Comparison of ENCODE assay signal across 17 cellular contexts in the genomic region with DNA sequence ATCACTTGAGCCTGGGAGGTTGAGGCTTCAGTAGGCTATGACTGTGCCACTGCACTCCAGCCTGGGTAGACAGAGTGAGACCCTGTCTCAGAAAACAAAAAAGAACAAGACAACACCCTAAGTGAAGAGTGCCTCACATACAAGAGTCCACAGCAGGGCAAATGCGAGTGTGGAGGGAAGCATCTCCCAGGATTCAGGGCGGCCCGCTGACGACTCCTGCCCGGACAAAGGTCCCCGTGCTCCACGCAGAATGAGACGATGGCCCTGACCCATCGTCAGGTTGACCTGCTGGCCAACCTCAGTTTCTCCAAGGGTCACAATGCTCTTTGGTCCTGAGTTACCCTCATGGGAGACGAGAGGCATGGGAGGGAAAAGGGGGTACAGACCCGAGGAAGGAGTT. TPM values are rescaled to one million over a fixed set of nuclear protein-coding genes. Genes with fewer than 3 reads are reported as not detected.
DNase-seq lines count a peak whose midpoint lies in the region; ATAC-seq and TF ChIP-seq lines count a peak whose summit lies in the region.
"Had no signal": no experiment of that assay in that cellular context is flagged by ENCODE, and none has a peak within 500 bp of the region (broad histone marks: within the 10 kb centered on the region; RNA-seq: fewer than 3 reads in every experiment).

No MANE protein-coding gene starts in this region.

- H3K27ac ChIP-seq in PC-9 (peak overlapping the region; percentile 16; the same call in 1 of the 2 replicates), left lung (no peak overlapping the region), psoas muscle (peak overlapping the region; percentile 76)

- DNase-seq in activated naive CD4-positive, alpha-beta T cell treated with anti-CD3 and anti-CD28 coated beads, Interleukin-2, amount 50 U/mL, for 72 hours (ENCODE audit: low spot score in 2 of 2): no peak
- DNase-seq in activated naive CD4-positive, alpha-beta T cell treated with Interleukin-2 at 50 U/mL for 16 hours: no peak
- DNase-seq in PC-9: no peak
- DNase-seq in left lung: peak; percentile 11 to 54
- DNase-seq in psoas muscle: no peak
- no peak for DNase-seq in stimulated activated CD4-positive, alpha-beta T cell treated with anti-CD3 and anti-CD28 coated beads, Interleukin-4, amount 100 ng/mL, for 24 hours
- no peak for DNase-seq in glutamatergic neuron
- DNase-seq: activated CD4-positive, alpha-beta T cell treated with anti-CD3 and anti-CD28 coated beads, Interleukin-2, amount 10 ng/mL, durations not matched to agents 24 days and 14 days; activated gamma-delta T cell treated with Interleukin-2 at 50 U/mL for 16 hours; anterior cingulate cortex; C1 segment of cervical spinal cord; dermis blood vessel endothelial cell; NCI-H1105; NCI-H2029; NCI-H345; SHP77 treated with DMSO at 0.1 percent for 48 hours had no signal

- no peaks in the 10 kb centered on the region for H3K9me2 ChIP-seq in PC-9 (ENCODE audit: insufficient read depth)

- H3K36me3 ChIP-seq in PC-9 (ENCODE audit: low read depth) (peaks cover 8% of the 10 kb centered on the region), left lung (peaks cover 0 to 61% of the 10 kb centered on the region in 2 donors), psoas muscle (ENCODE audit: insufficient read depth in 1 of 2, low read depth in 1 of 2) (peaks cover 4 to 50% of the 10 kb centered on the region in 2 donors)

- TF ChIP-seq CTCF in PC-9 (conservative IDR thresholded peaks at IDR 0.05) (no peak), left lung (IDR thresholded peaks at IDR 0.05) (no peak), psoas muscle (IDR thresholded peaks at IDR 0.05) (no peak), glutamatergic neuron (IDR thresholded peaks at IDR 0.05; ENCODE audit: partially characterized antibody, unreplicated experiment) (no peak)

- H3K27ac Mint-ChIP-seq in activated naive CD4-positive, alpha-beta T cell treated with anti-CD3 and anti-CD28 coated beads, Interleukin-2, amount 50 U/mL, for 72 hours: peak overlapping the region; percentile 65 to 84
- no peak overlapping the region for H3K27ac Mint-ChIP-seq in glutamatergic neuron (ENCODE audit: unreplicated experiment)
- H3K27ac Mint-ChIP-seq: activated CD4-positive, alpha-beta T cell treated with anti-CD3 and anti-CD28 coated beads, Interleukin-2, amount 10 ng/mL, durations not matched to agents 24 days and 14 days had no signal

- H3K4me3 ChIP-seq in PC-9: no peak overlapping the region
- no peak overlapping the region for H3K4me3 ChIP-seq in left lung
- no peak overlapping the region for H3K4me3 ChIP-seq in psoas muscle

- H2AFZ ChIP-seq in PC-9: no peak overlapping the region

- no peak for ATAC-seq in activated naive CD4-positive, alpha-beta T cell treated with anti-CD3 and anti-CD28 coated beads, Interleukin-2, amount 50 U/mL, for 72 hours
- no peak for ATAC-seq in left lung
- peak; percentile 1 to 16 (median 4) for ATAC-seq in psoas muscle
- ATAC-seq in GM19467 (IDR thresholded peaks at IDR 0.05; ENCODE audit: unreplicated experiment): no peak

- CTCF ChIA-PET in PC-9 (lab: Charles Lee): no interaction called here

- no peaks in the 10 kb centered on the region for H3K4me1 Mint-ChIP-seq in glutamatergic neuron (ENCODE audit: low read depth, unreplicated experiment)

- H3F3A ChIP-seq in PC-9 (ENCODE audit: insufficient read depth, low read depth): peaks cover 54% of the 10 kb centered on the region

- no peaks in the 10 kb centered on the region for H3K79me2 ChIP-seq in PC-9 (ENCODE audit: low read depth)

- no peaks in the 10 kb centered on the region for H3K27me3 ChIP-seq in PC-9 (ENCODE audit: insufficient read depth, low read depth)
- no peaks in the 10 kb centered on the region for H3K27me3 ChIP-seq in left lung
- H3K27me3 ChIP-seq in psoas muscle (ENCODE audit: insufficient read depth in 3 of 3, low read length in 2 of 3): no peaks in the 10 kb centered on the region

- peaks cover 41% of the 10 kb centered on the region for H4K20me1 ChIP-seq in PC-9 (ENCODE audit: insufficient read depth)

- H3K36me3 Mint-ChIP-seq in activated naive CD4-positive, alpha-beta T cell treated with anti-CD3 and anti-CD28 coated beads, Interleukin-2, amount 50 U/mL, for 72 hours: peaks cover 22 to 25% of the 10 kb centered on the region in 2 donors
- H3K36me3 Mint-ChIP-seq in glutamatergic neuron (ENCODE audit: unreplicated experiment): peaks cover 37% of the 10 kb centered on the region

- no peak overlapping the region for H3K4me2 ChIP-seq in PC-9

- H3K9me3 Mint-ChIP-seq in activated naive CD4-positive, alpha-beta T cell treated with anti-CD3 and anti-CD28 coated beads, Interleukin-2, amount 50 U/mL, for 72 hours: peaks cover 0 to 5% of the 10 kb centered on the region in 2 donors
- peaks cover 9% of the 10 kb centered on the region for H3K9me3 Mint-ChIP-seq in glutamatergic neuron (ENCODE audit: unreplicated experiment)
- H3K9me3 Mint-ChIP-seq: activated CD4-positive, alpha-beta T cell treated with anti-CD3 and anti-CD28 coated beads, Interleukin-2, amount 10 ng/mL, durations not matched to agents 24 days and 14 days had no signal

- H3K9me3 ChIP-seq in PC-9 (ENCODE audit: insufficient read depth, low read depth) (no peaks in the 10 kb centered on the region), left lung (peaks cover 0 to 7% of the 10 kb centered on the region in 2 donors), psoas muscle (no peaks in the 10 kb centered on the region)

- H3K4me1 ChIP-seq in PC-9 (replicated peaks; ENCODE audit: insufficient read depth) (no peaks in the 10 kb centered on the region), left lung (peaks cover 0 to 14% of the 10 kb centered on the region in 2 donors), psoas muscle (peaks cover 28% of the 10 kb centered on the region)

- H3K27me3 Mint-ChIP-seq in glutamatergic neuron (ENCODE audit: unreplicated experiment): peaks cover 6% of the 10 kb centered on the region
- H3K27me3 Mint-ChIP-seq: activated CD4-positive, alpha-beta T cell treated with anti-CD3 and anti-CD28 coated beads, Interleukin-2, amount 10 ng/mL, durations not matched to agents 24 days and 14 days had no signal

- TSS peak; percentile 0 for BruUV-seq in PC-9 (replicated peaks; lab: Mats Ljungman, UMichigan)

- no peak overlapping the region for H3K4me3 Mint-ChIP-seq in glutamatergic neuron (ENCODE audit: unreplicated experiment)
- H3K4me3 Mint-ChIP-seq: activated CD4-positive, alpha-beta T cell treated with anti-CD3 and anti-CD28 coated beads, Interleukin-2, amount 10 ng/mL, durations not matched to agents 24 days and 14 days had no signal

- POLR2A ChIA-PET in PC-9 (lab: Charles Lee; ENCODE audit: unreplicated experiment): interaction anchor here (0.6 kb wide), 1 partner anchor 231 kb away, joined by 3 read pairs; a partner anchor contains a TSS

- intact Hi-C loops in PC-9 (cut with micrococcal nuclease; ENCODE audit: unreplicated experiment): no loop called here
- intact Hi-C loops in left lung (cut with DNase I): no loop called here
- intact Hi-C loops in psoas muscle (cut with DNase I): no loop called here

- WGBS in psoas muscle, 3 donors: 86 to 94% (median 89%) methylated on average over 11 of the region's 11 CpGs

RNA-seq across cellular contexts. Expression of a gene that starts 18.3 kb away (rescaled TPM):
- 10 to 100 TPM; 15.0 to 25.1 TPM for total RNA-seq in activated naive CD4-positive, alpha-beta T cell treated with anti-CD3 and anti-CD28 coated beads, Interleukin-2, amount 50 U/mL, for 72 hours
- total RNA-seq in PC-9 (2021): 39.9 and 54.0 TPM in 2 replicates
- 10 to 100 TPM; 16.9 to 18.2 TPM for total RNA-seq in left lung
- total RNA-seq in psoas muscle: 1 to 10 TPM; 2.1 to 7.9 (median 5.1) TPM
- polyA plus RNA-seq in psoas muscle: 10 to 100 TPM; 20.4 to 30.4 (median 25.0) TPM
- 60.2 TPM for total RNA-seq in glutamatergic neuron (ENCODE audit: unreplicated experiment)

RNA-seq across cellular contexts. Expression of a gene that starts 19.6 kb away (rescaled TPM):
- 100 to 1,000 TPM; 120 to 163 TPM for total RNA-seq in activated naive CD4-positive, alpha-beta T cell treated with anti-CD3 and anti-CD28 coated beads, Interleukin-2, amount 50 U/mL, for 72 hours
- total RNA-seq in PC-9 (2021) (715 and 961 TPM in 2 replicates), left lung (100 to 1,000 TPM; 505 to 637 TPM), psoas muscle (1,000 to 10,000 TPM in 1 of 4 donors, 100 to 1,000 TPM in 3; 688 to 1,199 (median 831) TPM), glutamatergic neuron (ENCODE audit: unreplicated experiment) (97.0 TPM)
- 100 to 1,000 TPM; 463 to 917 (median 671) TPM for polyA plus RNA-seq in psoas muscle

RNA-seq across cellular contexts. Expression of a gene that starts 33.7 kb away (rescaled TPM):
- 10 to 100 TPM; 23.7 to 87.6 TPM for total RNA-seq in activated naive CD4-positive, alpha-beta T cell treated with anti-CD3 and anti-CD28 coated beads, Interleukin-2, amount 50 U/mL, for 72 hours
- 337 and 413 TPM in 2 replicates for total RNA-seq in PC-9 (2021)
- 100 to 1,000 TPM; 142 to 191 TPM for total RNA-seq in left lung
- total RNA-seq in psoas muscle: 10 to 100 TPM; 29.3 to 58.4 (median 50.7) TPM
- polyA plus RNA-seq in psoas muscle: 100 to 1,000 TPM in 1 of 3 donors, 10 to 100 TPM in 2; 40.9 to 136 (median 63.4) TPM
- total RNA-seq in glutamatergic neuron (ENCODE audit: unreplicated experiment): 140 TPM

RNA-seq across cellular contexts. Expression of a gene that starts 46.5 kb away (rescaled TPM):
- total RNA-seq in activated naive CD4-positive, alpha-beta T cell treated with anti-CD3 and anti-CD28 coated beads, Interleukin-2, amount 50 U/mL, for 72 hours: 1 to 10 TPM in 1 of 2 donors, under 1 TPM in 1; 0.52 to 1.1 TPM
- total RNA-seq in PC-9 (2021) (9.7 and 14.4 TPM in 2 replicates), left lung (10 to 100 TPM; 16.4 to 19.6 TPM), psoas muscle (1 to 10 TPM; 1.7 to 6.7 (median 4.5) TPM), glutamatergic neuron (ENCODE audit: unreplicated experiment) (0.91 TPM)
- 1 to 10 TPM; 1.5 to 2.2 (median 2.1) TPM for polyA plus RNA-seq in psoas muscle

Comparison
In these comparisons a context has a peak if more than half of its experiments do, and no peak if none do; other contexts are left out.
1. ATAC-seq: peak in psoas muscle (4 of 4); none in activated naive CD4-positive, alpha-beta T cell treated with anti-CD3 and anti-CD28 coated beads, Interleukin-2, amount 50 U/mL, for 72 hours (0 of 2), left lung (single experiment) and GM19467 (single experiment).
2. DNase-seq: peak in left lung (2 of 2); none in activated naive CD4-positive, alpha-beta T cell treated with anti-CD3 and anti-CD28 coated beads, Interleukin-2, amount 50 U/mL, for 72 hours (0 of 2), activated naive CD4-positive, alpha-beta T cell treated with Interleukin-2 at 50 U/mL for 16 hours (single experiment), PC-9 (0 of 2), psoas muscle (0 of 2), stimulated activated CD4-positive, alpha-beta T cell treated with anti-CD3 and anti-CD28 coated beads, Interleukin-4, amount 100 ng/mL, for 24 hours (single experiment) and glutamatergic neuron (single experiment).
3. H3K27ac ChIP-seq: peak in PC-9 (single experiment) and psoas muscle (single experiment); none in left lung (0 of 2).